Comparison of ENCODE assay signal across 1 cellular context in genomic region chr19:1238373-1239303, GRCh38.
TF ChIP-seq lines count a peak whose summit lies in the region.

No MANE protein-coding gene starts in this region.

TF ChIP-seq in K562, 482 proteins besides CTCF, POLR2A, EP300 and RAD21:
- TF ChIP-seq U2AF2 (optimal IDR thresholded peaks at IDR 0.05; ENCODE audit: low read depth, low read length) (no peak), BRD4 (IDR thresholded peaks at IDR 0.05) (no peak), FOXO4 (CRISPR knock-in tag; IDR thresholded peaks at IDR 0.05) (no peak), ZNF165 (CRISPR knock-in tag; IDR thresholded peaks at IDR 0.05; ENCODE audit: borderline replicate concordance) (no peak), MBD1 (CRISPR knock-in tag; IDR thresholded peaks at IDR 0.05) (no peak), HOMEZ (CRISPR knock-in tag; IDR thresholded peaks at IDR 0.05) (no peak), MYNN (IDR thresholded peaks at IDR 0.05) (no peak), MYNN (CRISPR knock-in tag; IDR thresholded peaks at IDR 0.05) (no peak), SP1 (CRISPR knock-in tag; IDR thresholded peaks at IDR 0.05) (0 out of 2 replicates have a peak, but pooled peaks have one; percentile 13), ZFX (CRISPR knock-in tag; IDR thresholded peaks at IDR 0.05) (peak; percentile 29; the same call in 1 of the 2 replicates), SNIP1 (IDR thresholded peaks at IDR 0.05; ENCODE audit: low read depth) (no peak), MLLT1 (IDR thresholded peaks at IDR 0.05) (no peak), YBX1 (IDR thresholded peaks at IDR 0.05) (no peak), BACH1 (tag; IDR thresholded peaks at IDR 0.05) (no peak), ZNF146 (CRISPR knock-in tag; IDR thresholded peaks at IDR 0.05; ENCODE audit: unreplicated experiment) (no peak), ZNF274 (IDR thresholded peaks at IDR 0.05; ENCODE audit: borderline replicate concordance, low read depth, low read length) (no peak), TFAP4 (CRISPR knock-in tag; IDR thresholded peaks at IDR 0.05; ENCODE audit: borderline replicate concordance) (0 out of 2 replicates have a peak, but pooled peaks have one; percentile 6), ZNF609 (CRISPR knock-in tag; IDR thresholded peaks at IDR 0.05; ENCODE audit: borderline replicate concordance) (no peak), PHF21A (IDR thresholded peaks at IDR 0.05; ENCODE audit: borderline replicate concordance, low read depth) (no peak)
